Comparison of ENCODE assay signal across 1 cellular context in genomic region chr22:29311468-29312217, GRCh38.
TF ChIP-seq lines count a peak whose summit lies in the region.

No MANE protein-coding gene starts in this region.

TF ChIP-seq in IMR-90, 13 proteins besides CTCF, POLR2A, EP300 and RAD21:
- no peak for TF ChIP-seq RFX5 (IDR thresholded peaks at IDR 0.05; ENCODE audit: low read depth, low read length)
- TF ChIP-seq RCOR1 (IDR thresholded peaks at IDR 0.05; ENCODE audit: insufficient replicate concordance, low read length): no peak
- no peak for TF ChIP-seq SMC3 (IDR thresholded peaks at IDR 0.05; ENCODE audit: low read depth, low read length)
- TF ChIP-seq MAFK (IDR thresholded peaks at IDR 0.05; ENCODE audit: low read depth, low read length): no peak
- TF ChIP-seq BHLHE40 (IDR thresholded peaks at IDR 0.05; ENCODE audit: low read depth, low read length): no peak
